20 cellular contexts compared by ENCODE assay signal in genomic region chr19:45216677-45217076, GRCh38. TPM values are rescaled to one million over a fixed set of nuclear protein-coding genes. Genes with fewer than 3 reads are reported as not detected.
"Had no signal": no experiment of that assay in that cellular context is flagged by ENCODE, and none has a peak within 500 bp of the region (broad histone marks: within the 10 kb centered on the region; RNA-seq: fewer than 3 reads in every experiment).

No MANE protein-coding gene starts in this region.

- ATAC-seq: activated CD8-positive, alpha-beta T cell treated with anti-CD3 and anti-CD28 coated beads, Interleukin-2, amount 10 ng/mL, durations not matched to agents 7 days and 5 days; activated T-cell treated with anti-CD3 and anti-CD28 coated beads, Interleukin-2, amount 50 U/mL, for 4 hours; effector memory CD8-positive, alpha-beta T cell; left ventricle myocardium superior; stimulated activated effector memory CD8-positive, alpha-beta T cell treated with anti-CD3 and anti-CD28 coated beads, Interleukin-12 subunit alpha, Interleukin-12 subunit beta, amount 100 ng/mL, for 72 hours had no signal

- FAIRE-seq: pancreas, small intestine had no signal

- H3K27me3 ChIP-seq: pancreas had no signal

- H3K9me3 ChIP-seq: breast epithelium, pancreas, stomach had no signal

- H3K27ac ChIP-seq: epithelial cell of prostate had no signal

- H3K36me3 ChIP-seq: breast epithelium, pancreas, stomach had no signal

- DNase-seq: activated B cell treated with CpG ODN at 0.5 μM for 24 hours; activated CD4-positive, alpha-beta T cell treated with anti-CD3 and anti-CD28 coated beads for 4 hours; activated CD8-positive, alpha-beta T cell treated with anti-CD3 and anti-CD28 coated beads, Interleukin-2, amount 10 ng/mL, durations not matched to agents 7 days and 5 days; activated naive CD4-positive, alpha-beta T cell treated with anti-CD3 and anti-CD28 coated beads for 36 hours; activated T-cell treated with anti-CD3 and anti-CD28 coated beads, Interleukin-2, amount 50 U/mL, for 4 hours; aorta; cerebellar nuclear complex; effector memory CD8-positive, alpha-beta T cell; foreskin melanocyte; left ventricle myocardium superior; small intestine; stimulated activated CD4-positive, alpha-beta T cell treated with anti-CD3 and anti-CD28 coated beads, Interleukin-4, amount 100 ng/mL, for 24 hours; stomach; SW 1271; T-helper 2 cell had no signal

- H3K4me1 ChIP-seq: breast epithelium, pancreas had no signal

- H3K4me3 ChIP-seq: pancreas had no signal

RNA-seq across cellular contexts. Expression of gene EXOC3L2, which starts 28.5 kb away (rescaled TPM):
- total RNA-seq: activated B cell treated with CpG ODN at 0.5 μM for 24 hours; activated CD8-positive, alpha-beta T cell treated with anti-CD3 and anti-CD28 coated beads, Interleukin-2, amount 10 ng/mL, durations not matched to agents 7 days and 5 days; activated naive CD4-positive, alpha-beta T cell treated with anti-CD3 and anti-CD28 coated beads for 36 hours; activated T-cell treated with anti-CD3 and anti-CD28 coated beads, Interleukin-2, amount 50 U/mL, for 4 hours; kidney epithelial cell had no signal

RNA-seq across cellular contexts. Expression of gene NKPD1, which starts 55.9 kb away (rescaled TPM):
- total RNA-seq: aorta, stomach had no signal
